In the genomic region with DNA sequence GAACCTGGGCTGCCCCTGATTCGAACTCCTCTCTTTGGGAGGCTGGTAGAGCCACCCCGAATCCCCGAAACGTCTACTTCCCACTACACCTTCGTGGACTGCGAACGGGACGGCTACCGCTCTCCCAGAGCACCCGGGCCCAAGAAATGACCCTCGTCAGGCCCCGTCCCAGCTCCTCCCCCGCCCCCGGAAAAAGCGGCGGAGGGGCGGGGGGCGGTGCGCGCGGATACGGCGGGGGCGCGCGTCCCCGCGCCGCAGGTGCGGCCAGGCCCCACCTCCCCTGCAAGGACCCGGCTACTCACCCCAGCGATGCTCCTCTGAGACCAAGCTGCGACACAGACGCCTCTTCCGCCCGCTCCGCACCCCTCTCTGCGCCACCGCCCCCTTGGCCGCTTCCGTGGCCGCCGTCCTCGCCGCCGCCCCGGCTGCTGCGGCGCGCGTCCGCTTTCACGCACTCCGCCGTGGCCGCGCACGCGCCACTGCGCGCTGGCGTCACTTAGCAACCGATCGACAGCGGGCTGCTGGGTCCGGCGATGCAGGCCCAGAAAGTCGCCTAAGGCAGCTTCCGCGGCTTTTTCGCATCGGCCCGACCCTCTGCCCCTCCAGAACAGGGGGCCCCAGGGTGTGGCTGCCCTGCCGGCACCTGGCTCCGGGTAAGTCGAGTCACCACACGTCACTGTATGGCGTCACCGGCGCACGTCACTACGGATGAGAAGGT, we compare ENCODE assay signal across 7 cellular contexts. TPM values are rescaled to one million over a fixed set of nuclear protein-coding genes. Genes with fewer than 3 reads are reported as not detected.
A peak's percentile ranks its signal among the peaks of the same experiment; 100 is the strongest.
DNase-seq lines count a peak whose midpoint lies in the region; ATAC-seq and TF ChIP-seq lines count a peak whose summit lies in the region.

A gene (minus strand): TSS at position 432 of the 718 bp plus-strand sequence.

- DNase-seq in NCI-H1417 (lab: John Stamatoyannopoulos, UW), result peak; percentile 82 to 94 (median 89)
- DNase-seq in T1000 (lab: John Stamatoyannopoulos, UW), result peak; percentile 69
- DNase-seq in astrocyte of the spinal cord (ENCODE audit: low read depth, low spot score), result peak; percentile 87
- DNase-seq in iPS DF 19.7 (ENCODE audit: low read depth, low spot score), result peak; percentile 61
- DNase-seq in sigmoid colon, result peak; percentile 90

- H3K27me3 ChIP-seq in sigmoid colon, result no peaks in the 10 kb centered on the region

- peak; percentile 72 for TF ChIP-seq POLR2A in GM15510 (IDR thresholded peaks at IDR 0.05; ENCODE audit: borderline replicate concordance, extremely low read depth, insufficient read length)
- TF ChIP-seq POLR2A in sigmoid colon (IDR thresholded peaks at IDR 0.05), result peak; percentile 10 to 48

- ATAC-seq in HG02759 (IDR thresholded peaks at IDR 0.05; ENCODE audit: unreplicated experiment), result peak; percentile 82

- peaks cover 0 to 25% (median 13%) of the 10 kb centered on the region in 4 donors for H3K4me1 ChIP-seq in sigmoid colon

- in situ Hi-C loops in astrocyte of the spinal cord (cut with HindIII; ENCODE audit: low sequenced_read_pairs), result no loop called here

- no peaks in the 10 kb centered on the region for H3K36me3 ChIP-seq in sigmoid colon

- intact Hi-C loops in sigmoid colon (cut with DNase I), result loop anchor here (5.0 kb wide), 2 partner anchors 63 to 822 kb away; a partner anchor contains a TSS

- H3K9me3 ChIP-seq in sigmoid colon, result no peaks in the 10 kb centered on the region

- H3K4me3 ChIP-seq in astrocyte of the spinal cord (ENCODE audit: low read depth, low read length), result peak within 1 kb of the TSS; percentile 84
- H3K4me3 ChIP-seq in sigmoid colon, result peak within 1 kb of the TSS; percentile 80 to 92 (median 84)

- peak in 1 of 4 donors; percentile 42 for TF ChIP-seq EP300 in sigmoid colon (IDR thresholded peaks at IDR 0.05)

- WGBS in sigmoid colon, 2 donors, result 0% methylated on average over 82 of the region's 82 CpGs

- no peak for TF ChIP-seq CTCF in astrocyte of the spinal cord (IDR thresholded peaks at IDR 0.05; ENCODE audit: low read depth, low read length)
- no peak for TF ChIP-seq CTCF in sigmoid colon (IDR thresholded peaks at IDR 0.05)

- H3K27ac ChIP-seq in sigmoid colon, result peak within 1 kb of the TSS; percentile 92 to 94 (median 94)

RNA-seq across cellular contexts. Expression of the gene that starts here (rescaled TPM):
- 10 to 100 TPM; 10.5 to 20.8 (median 12.8) TPM for total RNA-seq in sigmoid colon
- 1 to 10 TPM; 3.6 to 8.9 (median 4.6) TPM for polyA plus RNA-seq in sigmoid colon

Comparison
In these comparisons a context has a peak if more than half of its experiments do, and no peak if none do; other contexts are left out.
1. Peak in every context shown above with its lines: DNase-seq, ATAC-seq, H3K4me3 ChIP-seq and H3K27ac ChIP-seq.